Comparison of ENCODE assay signal across 27 cellular contexts in genomic region chr6:23183846-23184245, GRCh38.
"Had no signal": no experiment of that assay in that cellular context is flagged by ENCODE, and none has a peak within 500 bp of the region (broad histone marks: within the 10 kb centered on the region; RNA-seq: fewer than 3 reads in every experiment).

No MANE protein-coding gene starts in this region.

- H3K36me3 ChIP-seq: neural progenitor cell, ovary, right lobe of liver, sigmoid colon, stomach, thoracic aorta, thyroid gland, tibial nerve, upper lobe of left lung, vagina had no signal

- H3K4me3 Mint-ChIP-seq: natural killer cell treated with Interleukin-12 subunit alpha and Interleukin-12 subunit beta and Interleukin-15 and Interleukin-18, amount 100 ng/mL, for 72 hours; neural progenitor cell; stimulated activated effector memory CD8-positive, alpha-beta T cell treated with anti-CD3 and anti-CD28 coated beads, Interleukin-12 subunit alpha, Interleukin-12 subunit beta, amount 100 ng/mL, for 72 hours; stimulated activated naive B cell treated with anti-CD40 and anti-IgM and Interleukin-4, amounts not matched to agents 10 μg/mL and 1 μg/mL and 100 μg/mL, for 72 hours; stimulated activated naive CD8-positive, alpha-beta T cell treated with anti-CD3 and anti-CD28 coated beads, Interleukin-15, Interleukin-2, amounts not matched to agents 100 ng/mL and 50 ng/mL, for 24 hours had no signal

- H3K9me3 Mint-ChIP-seq: natural killer cell treated with Interleukin-12 subunit alpha and Interleukin-12 subunit beta and Interleukin-15 and Interleukin-18, amount 100 ng/mL, for 72 hours; stimulated activated naive B cell treated with anti-CD40 and anti-IgM and Interleukin-4, amounts not matched to agents 10 μg/mL and 1 μg/mL and 100 μg/mL, for 72 hours; stimulated activated naive CD8-positive, alpha-beta T cell treated with anti-CD3 and anti-CD28 coated beads, Interleukin-15, Interleukin-2, amounts not matched to agents 100 ng/mL and 50 ng/mL, for 24 hours had no signal

- H3K4me1 ChIP-seq: psoas muscle, right lobe of liver, tibial nerve, upper lobe of left lung, vagina had no signal

- H3K4me2 ChIP-seq: neural progenitor cell had no signal

- H3K27me3 ChIP-seq: neural progenitor cell, ovary, right lobe of liver, sigmoid colon, stomach, thyroid gland, tibial nerve, upper lobe of left lung, vagina had no signal

- H3K4me3 ChIP-seq: neural progenitor cell, ovary, psoas muscle, right lobe of liver, sigmoid colon, stomach, thoracic aorta, thyroid gland, tibial nerve, upper lobe of left lung, vagina had no signal

- DNase-seq: occipital lobe; ovary; posterior cingulate gyrus; psoas muscle; right cardiac atrium; right lobe of liver; sigmoid colon; small intestine; stimulated activated CD4-positive, alpha-beta T cell treated with anti-CD3 and anti-CD28 coated beads, Interleukin-15, amount 100 ng/mL, for 24 hours; stimulated activated CD4-positive, alpha-beta T cell treated with anti-CD3 and anti-CD28 coated beads, Interleukin-2, amount 100 ng/mL, for 24 hours; stimulated activated CD4-positive, alpha-beta T cell treated with anti-CD3 and anti-CD28 coated beads, Interleukin-2, amount 100 ng/mL, for 48 hours; stimulated activated CD4-positive, alpha-beta T cell treated with anti-CD3 and anti-CD28 coated beads, Interleukin-4, amount 100 ng/mL, for 24 hours; stimulated activated naive B cell treated with anti-CD40 and anti-IgM and Interleukin-4, amounts not matched to agents 10 μg/mL and 1 μg/mL and 100 μg/mL, for 72 hours; stimulated activated naive CD4-positive, alpha-beta T cell treated with Interleukin-2 at 50 U/mL for 16 hours; stomach; thyroid gland; trophoblast cell; upper lobe of left lung had no signal

- H3K79me2 ChIP-seq: parathyroid adenoma had no signal

- H3K36me3 Mint-ChIP-seq: natural killer cell treated with Interleukin-12 subunit alpha and Interleukin-12 subunit beta and Interleukin-15 and Interleukin-18, amount 100 ng/mL, for 72 hours; neural progenitor cell; stimulated activated effector memory CD8-positive, alpha-beta T cell treated with anti-CD3 and anti-CD28 coated beads, Interleukin-12 subunit alpha, Interleukin-12 subunit beta, amount 100 ng/mL, for 72 hours; stimulated activated naive B cell treated with anti-CD40 and anti-IgM and Interleukin-4, amounts not matched to agents 10 μg/mL and 1 μg/mL and 100 μg/mL, for 72 hours had no signal

- H3K27ac Mint-ChIP-seq: natural killer cell treated with Interleukin-12 subunit alpha and Interleukin-12 subunit beta and Interleukin-15 and Interleukin-18, amount 100 ng/mL, for 72 hours; neural progenitor cell; progenitor cell of endocrine pancreas; stimulated activated effector memory CD8-positive, alpha-beta T cell treated with anti-CD3 and anti-CD28 coated beads, Interleukin-12 subunit alpha, Interleukin-12 subunit beta, amount 100 ng/mL, for 72 hours; stimulated activated naive B cell treated with anti-CD40 and anti-IgM and Interleukin-4, amounts not matched to agents 10 μg/mL and 1 μg/mL and 100 μg/mL, for 72 hours; stimulated activated naive CD8-positive, alpha-beta T cell treated with anti-CD3 and anti-CD28 coated beads, Interleukin-15, Interleukin-2, amounts not matched to agents 100 ng/mL and 50 ng/mL, for 24 hours had no signal

- H3K27me3 Mint-ChIP-seq: natural killer cell treated with Interleukin-12 subunit alpha and Interleukin-12 subunit beta and Interleukin-15 and Interleukin-18, amount 100 ng/mL, for 72 hours; stimulated activated naive B cell treated with anti-CD40 and anti-IgM and Interleukin-4, amounts not matched to agents 10 μg/mL and 1 μg/mL and 100 μg/mL, for 72 hours; stimulated activated naive CD8-positive, alpha-beta T cell treated with anti-CD3 and anti-CD28 coated beads, Interleukin-15, Interleukin-2, amounts not matched to agents 100 ng/mL and 50 ng/mL, for 24 hours had no signal

- H3K4me1 Mint-ChIP-seq: stimulated activated effector memory CD8-positive, alpha-beta T cell treated with anti-CD3 and anti-CD28 coated beads, Interleukin-12 subunit alpha, Interleukin-12 subunit beta, amount 100 ng/mL, for 72 hours; stimulated activated naive B cell treated with anti-CD40 and anti-IgM and Interleukin-4, amounts not matched to agents 10 μg/mL and 1 μg/mL and 100 μg/mL, for 72 hours had no signal

- H3K9ac ChIP-seq: neural progenitor cell, parathyroid adenoma had no signal

- H3K27ac ChIP-seq: neural progenitor cell, ovary, parathyroid adenoma, psoas muscle, right lobe of liver, sigmoid colon, stomach, thoracic aorta, thyroid gland, tibial nerve, upper lobe of left lung, vagina had no signal
